9 cellular contexts compared by ENCODE assay signal in the genomic region with DNA sequence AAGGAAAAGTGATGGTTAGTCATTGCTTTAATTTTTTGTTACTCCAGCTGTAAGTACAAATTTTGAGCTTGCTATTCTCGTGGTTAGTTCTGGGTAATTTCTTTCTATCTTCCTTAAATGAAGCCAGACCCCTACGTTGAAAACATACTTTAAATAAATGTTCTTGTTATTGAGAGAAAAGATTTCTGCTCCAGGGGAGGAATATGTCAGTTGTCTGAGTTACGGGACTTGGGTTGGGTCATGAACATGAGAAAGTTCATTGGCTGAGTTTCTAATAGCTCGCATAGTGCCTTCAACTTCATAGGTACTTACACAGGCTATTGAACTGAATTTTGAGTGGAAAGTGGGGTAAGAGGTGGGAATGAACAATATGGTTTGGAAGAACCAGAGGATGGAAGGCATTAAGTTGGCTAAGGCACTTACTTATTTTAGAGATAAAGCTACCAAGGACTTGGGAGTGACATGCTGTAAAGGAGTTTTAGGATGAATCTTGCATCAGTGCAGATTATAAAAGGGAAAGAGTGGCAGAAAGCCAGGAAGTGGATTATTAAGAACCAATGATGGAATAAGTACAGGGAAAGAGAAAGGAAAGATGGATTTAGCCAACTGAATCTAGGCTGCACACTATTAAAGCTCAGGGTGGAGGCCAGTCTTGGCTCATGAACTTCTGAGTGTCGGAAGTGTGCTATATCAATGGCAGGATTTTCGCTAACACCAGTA. TPM values are rescaled to one million over a fixed set of nuclear protein-coding genes. Genes with fewer than 3 reads are reported as not detected.
DNase-seq lines count a peak whose midpoint lies in the region; ATAC-seq and TF ChIP-seq lines count a peak whose summit lies in the region.
"Had no signal": no experiment of that assay in that cellular context is flagged by ENCODE, and none has a peak within 500 bp of the region (broad histone marks: within the 10 kb centered on the region; RNA-seq: fewer than 3 reads in every experiment).

No MANE protein-coding gene starts in this region.

- ATAC-seq in Panc1 = no peak

- no peak overlapping the region for H2AK5ac ChIP-seq in trophoblast cell (ENCODE audit: low read length)

- WGBS in trophoblast cell (ENCODE audit: extremely low coverage, insufficient coverage, insufficient read length) = no CpG with 5 or more reads among the region's 6 CpGs

- no peak overlapping the region for H3K23ac ChIP-seq in trophoblast cell (ENCODE audit: low read length)

- H2BK120ac ChIP-seq in trophoblast cell (ENCODE audit: insufficient read depth, low read length, poor library complexity) = no peak overlapping the region

- H4K91ac ChIP-seq in trophoblast cell (ENCODE audit: low read depth, low read length) = no peak overlapping the region

- H2BK12ac ChIP-seq in trophoblast cell (ENCODE audit: low read length) = no peak overlapping the region

- POLR2A ChIA-PET in Panc1 (lab: Charles Lee) = no interaction called here

- H3K79me2 ChIP-seq in trophoblast cell (ENCODE audit: control insufficient read depth, insufficient read depth, low read length, poor library complexity) = peaks cover 6% of the 10 kb centered on the region

- H3K9ac ChIP-seq in trophoblast cell (ENCODE audit: low read length) = peak overlapping the region; percentile 65

- intact Hi-C loops in Panc1 (cut with micrococcal nuclease; ENCODE audit: unreplicated experiment) = no loop called here

- no peak for TF ChIP-seq CTCF in Panc1 (IDR thresholded peaks at IDR 0.05)
- no peak for TF ChIP-seq CTCF in epithelial cell of proximal tubule (conservative IDR thresholded peaks at IDR 0.05; ENCODE audit: low read depth, low read length)

- peaks cover 8% of the 10 kb centered on the region for H3K79me1 ChIP-seq in trophoblast cell (ENCODE audit: low read length)

- no peak overlapping the region for H4K12ac ChIP-seq in trophoblast cell (ENCODE audit: low read depth, low read length)

- no peak overlapping the region for H3K18ac ChIP-seq in trophoblast cell (ENCODE audit: low read length)

- H3K14ac ChIP-seq in trophoblast cell (ENCODE audit: low read length) = no peak overlapping the region

- H3K4ac ChIP-seq in trophoblast cell (ENCODE audit: low read depth, low read length) = peak overlapping the region; percentile 15

- H3K4me3 ChIP-seq in GM08714 (ENCODE audit: low read length) (peak overlapping the region; percentile 87), Panc1 (ENCODE audit: low read depth in 2 of 2, low read length in 2 of 2) (peak overlapping the region; percentile 80 to 89), epithelial cell of proximal tubule (ENCODE audit: low read depth, low read length) (peak overlapping the region; percentile 95), trophoblast cell (ENCODE audit: low read depth, low read length) (no peak overlapping the region)

- H3K9me3 ChIP-seq in Panc1 (ENCODE audit: control insufficient read depth, insufficient read depth, low read depth, low read length) (no peaks in the 10 kb centered on the region), trophoblast cell (ENCODE audit: insufficient read depth, low read depth, low read length) (no peaks in the 10 kb centered on the region)

- H3K27ac ChIP-seq in Panc1 (ENCODE audit: low read length) (peak overlapping the region; percentile 95), trophoblast cell (ENCODE audit: low read depth, low read length) (no peak overlapping the region)

- H2BK5ac ChIP-seq in trophoblast cell (ENCODE audit: low read depth, low read length, poor library complexity) = no peak overlapping the region

- H3K36me3 ChIP-seq in Panc1 (ENCODE audit: control insufficient read depth, insufficient read depth, low read length) (peaks cover 36% of the 10 kb centered on the region), trophoblast cell (ENCODE audit: control insufficient read depth in 1 of 2, insufficient read depth in 2 of 2, low read length in 2 of 2) (peaks cover 26 to 41% of the 10 kb centered on the region in 2 experiments)

- H3K27me3 ChIP-seq in Panc1 (ENCODE audit: control insufficient read depth, insufficient read depth, low read length) (no peaks in the 10 kb centered on the region), trophoblast cell (ENCODE audit: insufficient read depth, low read length) (no peaks in the 10 kb centered on the region)

- DNase-seq in Panc1 (ENCODE audit: low read depth, low spot score) (no peak), epithelial cell of proximal tubule (ENCODE audit: low read depth) (no peak), trophoblast cell (no peak), dermis blood vessel endothelial cell (no peak), DMS53 treated with DMSO at 0.1 percent for 48 hours (lab: John Stamatoyannopoulos, UW; ENCODE audit: unreplicated experiment) (no peak), NCI-H1930 (lab: John Stamatoyannopoulos, UW) (no peak)
- DNase-seq in effector CD8-positive, alpha-beta T cell (lab: John Stamatoyannopoulos, UW) = no peak
- DNase-seq: NCI-H69 had no signal

- H3K4me2 ChIP-seq in trophoblast cell (ENCODE audit: low read length) = peak overlapping the region; percentile 65

- in situ Hi-C loops in Panc1 (cut with HindIII; ENCODE audit: low pct_unique_long_range_greater_than_20kb, low sequenced_read_pairs) = no loop called here

- no peak overlapping the region for H2AFZ ChIP-seq in trophoblast cell (ENCODE audit: insufficient read depth, low read length, poor library complexity)

- no TSS peak for BruUV-seq in Panc1 (replicated peaks; lab: Mats Ljungman, UMichigan)

- H3K4me1 ChIP-seq in Panc1 (ENCODE audit: control insufficient read depth, insufficient read depth, low read length) (peaks cover 14% of the 10 kb centered on the region), trophoblast cell (ENCODE audit: control insufficient read depth in 1 of 2, insufficient read depth in 2 of 2, low read length in 2 of 2) (peaks cover 2 to 5% of the 10 kb centered on the region in 2 experiments)

- CTCF ChIA-PET in Panc1 (lab: Charles Lee) = no interaction called here

- H4K8ac ChIP-seq in trophoblast cell (ENCODE audit: low read depth, low read length) = no peak overlapping the region

RNA-seq across cellular contexts. Expression of a gene that starts 1.4 kb away (rescaled TPM):
- total RNA-seq in Panc1 (2021; ENCODE audit: unreplicated experiment) (856 TPM), epithelial cell of proximal tubule (2,720 and 3,068 TPM in 2 replicates), dermis blood vessel endothelial cell (934 and 1,256 TPM in 2 replicates)
- polyA plus RNA-seq in Panc1 (2012; ENCODE audit: insufficient read length) = 738 TPM
- 1,546 and 1,587 TPM in 2 replicates for polyA plus RNA-seq in trophoblast cell (2013)

RNA-seq across cellular contexts. Expression of a gene that starts 24.8 kb away (rescaled TPM):
- total RNA-seq in Panc1 (2021; ENCODE audit: unreplicated experiment) (21.5 TPM), epithelial cell of proximal tubule (20.8 and 29.7 TPM in 2 replicates), dermis blood vessel endothelial cell (16.4 and 17.4 TPM in 2 replicates)
- polyA plus RNA-seq in Panc1 (2012; ENCODE audit: insufficient read length) = 22.2 TPM
- polyA plus RNA-seq in trophoblast cell (2013) = 20.3 and 21.5 TPM in 2 replicates

RNA-seq across cellular contexts. Expression of a gene that starts 59.5 kb away (rescaled TPM):
- total RNA-seq in Panc1 (2021; ENCODE audit: unreplicated experiment) (not detected), epithelial cell of proximal tubule (0.35 TPM in 1 of 2 replicates, not detected in the other), dermis blood vessel endothelial cell (0.19 TPM in 1 of 2 replicates, not detected in the other)
- polyA plus RNA-seq in Panc1 (2012; ENCODE audit: insufficient read length) = not detected
- 0.07 and 0.21 TPM in 2 replicates for polyA plus RNA-seq in trophoblast cell (2013)
